20 cellular contexts compared by ENCODE assay signal in genomic region chr10:29559996-29560395, GRCh38.
DNase-seq lines count a peak whose midpoint lies in the region; ATAC-seq and TF ChIP-seq lines count a peak whose summit lies in the region.
"Had no signal": no experiment of that assay in that cellular context is flagged by ENCODE, and none has a peak within 500 bp of the region (broad histone marks: within the 10 kb centered on the region; RNA-seq: fewer than 3 reads in every experiment).

No MANE protein-coding gene starts in this region.

- H3K4me3 ChIP-seq in coronary artery (no peak overlapping the region), gastrocnemius medialis (no peak overlapping the region), GM23338 (no peak overlapping the region)
- H3K4me3 ChIP-seq: HAP-1 had no signal

- H3K9me3 Mint-ChIP-seq in GM23338, result no peaks in the 10 kb centered on the region

- peaks cover 35% of the 10 kb centered on the region for H3K4me1 Mint-ChIP-seq in GM23338

- H3K27me3 Mint-ChIP-seq in GM23338 (ENCODE audit: insufficient read depth, low read depth, poor library complexity), result peaks cover 2% of the 10 kb centered on the region

- peaks cover 64 to 69% of the 10 kb centered on the region in 2 donors for H3K4me1 ChIP-seq in gastrocnemius medialis
- H3K4me1 ChIP-seq in GM23338 (ENCODE audit: insufficient read depth), result no peaks in the 10 kb centered on the region; the same call in 1 of the 2 replicates

- H3K36me3 ChIP-seq in gastrocnemius medialis (peaks cover 0 to 51% of the 10 kb centered on the region in 2 donors), GM23338 (ENCODE audit: insufficient read depth) (no peaks in the 10 kb centered on the region)
- H3K36me3 ChIP-seq: HAP-1 had no signal

- no peak overlapping the region for H3K4me3 Mint-ChIP-seq in GM23338

- peak; percentile 16 for DNase-seq in EH (ENCODE audit: low read depth)
- DNase-seq in coronary artery (ENCODE audit: low spot score), result no peak
- DNase-seq in left kidney (ENCODE audit: low read depth, low spot score), result peak; percentile 62
- no peak for DNase-seq in gastrocnemius medialis
- DNase-seq in SW 1271 (lab: John Stamatoyannopoulos, UW), result no peak
- no peak for DNase-seq in EL
- DNase-seq in D341Med (ENCODE audit: low spot score), result no peak
- DNase-seq in GM23338 (ENCODE audit: low spot score), result no peak
- DNase-seq: activated CD4-positive, alpha-beta T cell treated with anti-CD3 and anti-CD28 coated beads for 1 hour; activated naive CD4-positive, alpha-beta T cell treated with anti-CD3 and anti-CD28 coated beads, Interleukin-2, amount 50 U/mL, for 16 hours; COR-L47; GDM1; kidney; NCI-H1930; NCI-H510A treated with DMSO at 0.1 percent for 48 hours; posterior cingulate gyrus; SIG-M5; stimulated activated CD4-positive, alpha-beta T cell treated with anti-CD3 and anti-CD28 coated beads, Interleukin-15, amount 100 ng/mL, for 24 hours; stimulated activated naive CD4-positive, alpha-beta T cell treated with Interleukin-2 at 50 U/mL for 16 hours had no signal

- H4K20me1 ChIP-seq in GM23338 (replicated peaks; ENCODE audit: insufficient read depth), result 0 out of 2 replicates have a peak, but pooled peaks cover 3% of the 10 kb centered on the region

- H3K4me2 ChIP-seq in GM23338, result no peak overlapping the region

- TF ChIP-seq CTCF in coronary artery (IDR thresholded peaks at IDR 0.05), result no peak
- no peak for TF ChIP-seq CTCF in gastrocnemius medialis (IDR thresholded peaks at IDR 0.05 in 4 of 5, conservative IDR thresholded peaks at IDR 0.05 in 1 of 5)
- TF ChIP-seq CTCF in GM23338 (conservative IDR thresholded peaks at IDR 0.05; ENCODE audit: low read depth in 2 of 2), result no peak

- H3K27me3 ChIP-seq in gastrocnemius medialis, result no peaks in the 10 kb centered on the region
- no peaks in the 10 kb centered on the region for H3K27me3 ChIP-seq in GM23338 (ENCODE audit: insufficient read depth)

- no peak overlapping the region for H3K27ac Mint-ChIP-seq in GM23338

- H2AFZ ChIP-seq in GM23338, result no peak overlapping the region

- H3K27ac ChIP-seq in coronary artery, result peak overlapping the region; percentile 17 to 25
- peak overlapping the region; percentile 74 to 82 (median 81) for H3K27ac ChIP-seq in gastrocnemius medialis
- no peak overlapping the region for H3K27ac ChIP-seq in GM23338 (ENCODE audit: low read depth)

- TF ChIP-seq POLR2A in gastrocnemius medialis (IDR thresholded peaks at IDR 0.05), result no peak

- H3K79me2 ChIP-seq in GM23338 (replicated peaks; ENCODE audit: insufficient read depth), result no peaks in the 10 kb centered on the region

- intact Hi-C loops in gastrocnemius medialis (cut with DNase I; ENCODE audit: low total_unique reads), result no loop called here

- in situ Hi-C loops in gastrocnemius medialis (cut with MboI; ENCODE audit: low sequenced_read_pairs in 4 of 4), result no loop called here

- no peaks in the 10 kb centered on the region for H3F3A ChIP-seq in GM23338 (replicated peaks; ENCODE audit: low read depth)

- H3K9me2 ChIP-seq in GM23338 (ENCODE audit: insufficient read depth), result no peaks in the 10 kb centered on the region

- peak; percentile 40 to 71 for ATAC-seq in gastrocnemius medialis
- no peak for ATAC-seq in GM23338

- H3K9me3 ChIP-seq in gastrocnemius medialis, result no peaks in the 10 kb centered on the region
- H3K9me3 ChIP-seq: HAP-1 had no signal

- H3K36me3 Mint-ChIP-seq in GM23338 (ENCODE audit: low read depth), result no peaks in the 10 kb centered on the region

TF ChIP-seq in GM23338, 12 proteins besides CTCF, POLR2A, EP300 and RAD21 (continues in another document):
- TF ChIP-seq EZH2phosphoT487 (IDR thresholded peaks at IDR 0.05; ENCODE audit: unreplicated experiment) (no peak), ZNF462 (CRISPR knock-in tag; IDR thresholded peaks at IDR 0.05) (no peak), STAT1 (IDR thresholded peaks at IDR 0.05; ENCODE audit: unreplicated experiment) (no peak), CREB1 (CRISPR knock-in tag; IDR thresholded peaks at IDR 0.05; ENCODE audit: low read depth) (no peak), ZNF331 (CRISPR knock-in tag; IDR thresholded peaks at IDR 0.05; ENCODE audit: low read depth) (no peak), POLR2AphosphoS5 (IDR thresholded peaks at IDR 0.05; ENCODE audit: low read depth) (no peak), ETS1 (IDR thresholded peaks at IDR 0.05) (no peak), ZNF114 (CRISPR knock-in tag; IDR thresholded peaks at IDR 0.05) (no peak), EZH2 (IDR thresholded peaks at IDR 0.05; ENCODE audit: low read depth, unreplicated experiment) (no peak), NANOG (IDR thresholded peaks at IDR 0.05; ENCODE audit: borderline replicate concordance) (no peak)

Comparison
In these comparisons a context has a peak if more than half of its experiments do, and no peak if none do; other contexts are left out.
1. DNase-seq: peak in EH (single experiment) and left kidney (single experiment); none in coronary artery (single experiment), gastrocnemius medialis (0 of 2), SW 1271 (0 of 2), EL (single experiment), D341Med (single experiment) and GM23338 (single experiment).